In genomic region chr1:26799479-26800133, GRCh38 we compare ENCODE assay signal across 8 cellular contexts. TPM values are rescaled to one million over a fixed set of nuclear protein-coding genes. Genes with fewer than 3 reads are reported as not detected.
DNase-seq lines count a peak whose midpoint lies in the region; ATAC-seq and TF ChIP-seq lines count a peak whose summit lies in the region.

No MANE protein-coding gene starts in this region.

- no peak for TF ChIP-seq POLR2A in transverse colon (IDR thresholded peaks at IDR 0.05)

- H3K9me3 ChIP-seq in RWPE2 (ENCODE audit: severe bottlenecking) (no peaks in the 10 kb centered on the region), lung (ENCODE audit: control insufficient read depth in 2 of 2, insufficient read depth in 1 of 2, low read length in 1 of 2) (no peaks in the 10 kb centered on the region), transverse colon (no peaks in the 10 kb centered on the region)

- H3K4me3 ChIP-seq in RWPE2 (ENCODE audit: severe bottlenecking) = no peak overlapping the region
- no peak overlapping the region for H3K4me3 ChIP-seq in lung
- H3K4me3 ChIP-seq in transverse colon = no peak overlapping the region

- peaks cover 5% of the 10 kb centered on the region; the same call in 1 of the 2 replicates for H3K36me3 ChIP-seq in RWPE2 (ENCODE audit: low read depth)
- peaks cover 0 to 7% of the 10 kb centered on the region in 2 donors for H3K36me3 ChIP-seq in lung (ENCODE audit: control insufficient read depth in 2 of 2, insufficient read depth in 2 of 2, low read length in 2 of 2)
- H3K36me3 ChIP-seq in transverse colon = peaks cover 0 to 3% (median 0%) of the 10 kb centered on the region in 4 donors

- ATAC-seq in RWPE2 (ENCODE audit: low read depth) = peak; percentile 87
- ATAC-seq in lung (ENCODE audit: insufficient read depth, low FRiP score) = no peak
- ATAC-seq in GM19463 (IDR thresholded peaks at IDR 0.05; ENCODE audit: unreplicated experiment) = no peak

- no peaks in the 10 kb centered on the region for H3K27me3 ChIP-seq in RWPE2 (ENCODE audit: insufficient read depth, poor library complexity, severe bottlenecking)
- H3K27me3 ChIP-seq in lung (ENCODE audit: control insufficient read depth, insufficient read depth) = no peaks in the 10 kb centered on the region
- no peaks in the 10 kb centered on the region for H3K27me3 ChIP-seq in transverse colon

- peak overlapping the region; percentile 24 for H3K27ac Mint-ChIP-seq in chondrocyte (ENCODE audit: unreplicated experiment)

- H3K27ac ChIP-seq in RWPE2 (ENCODE audit: poor library complexity, severe bottlenecking) = peak overlapping the region; percentile 44
- peak overlapping the region; percentile 71 to 77 for H3K27ac ChIP-seq in lung (ENCODE audit: low read depth in 1 of 2, low read length in 1 of 2)
- peak overlapping the region; percentile 62 to 79 (median 72) for H3K27ac ChIP-seq in transverse colon

- no peaks in the 10 kb centered on the region for H3K9me3 Mint-ChIP-seq in chondrocyte (ENCODE audit: low read depth)

- H3K4me1 ChIP-seq in RWPE2 (ENCODE audit: insufficient read depth, poor library complexity, severe bottlenecking) = peaks cover 16% of the 10 kb centered on the region
- H3K4me1 ChIP-seq in lung (ENCODE audit: control insufficient read depth in 2 of 2, insufficient read depth in 2 of 2, low read length in 2 of 2) = peaks cover 7 to 24% of the 10 kb centered on the region in 2 donors
- peaks cover 7 to 25% (median 20%) of the 10 kb centered on the region in 4 donors for H3K4me1 ChIP-seq in transverse colon

- H3K36me3 Mint-ChIP-seq in chondrocyte (ENCODE audit: low read depth) = peaks cover 10% of the 10 kb centered on the region

- intact Hi-C loops in transverse colon (cut with DNase I; ENCODE audit: low total_unique reads) = no loop called here

- no peaks in the 10 kb centered on the region for H3K27me3 Mint-ChIP-seq in chondrocyte (ENCODE audit: low read depth)

- in situ Hi-C loops in transverse colon (cut with MboI; ENCODE audit: low pct_ligation_motif_present in 1 of 4, low pct_unique_long_range_greater_than_20kb in 1 of 4, low sequenced_read_pairs in 3 of 4) = loop anchor here in 2 of 4 donors (10.0 to 25.0 kb wide), 2 partner anchors 112 to 195 kb away; partner anchors contain the start of gene ARID1A (in 2 of the 2)

- no peak for TF ChIP-seq CTCF in RWPE2 (IDR thresholded peaks at IDR 0.05; ENCODE audit: poor library complexity, severe bottlenecking)
- no peak for TF ChIP-seq CTCF in chondrocyte (IDR thresholded peaks at IDR 0.05)
- no peak for TF ChIP-seq CTCF in lung (IDR thresholded peaks at IDR 0.05; ENCODE audit: control extremely low read depth, extremely low read depth)
- no peak for TF ChIP-seq CTCF in transverse colon (IDR thresholded peaks at IDR 0.05)

- WGBS in lung, 2 donors = 41 to 56% methylated on average over 5 of the region's 5 CpGs
- 29% methylated on average over 5 of the region's 5 CpGs; no CpG with 5 or more reads in 1 of the 2 donors for WGBS in transverse colon (ENCODE audit: low coverage in 1 of 2), 2 donors

- DNase-seq in GOT3 (lab: John Stamatoyannopoulos, UW) (peak; percentile 21), RWPE2 (ENCODE audit: low spot score) (no peak), chondrocyte (ENCODE audit: low spot score) (no peak), lung (ENCODE audit: low spot score) (no peak), transverse colon (peak; percentile 42), foreskin melanocyte (no peak), NCI-H2171 (lab: John Stamatoyannopoulos, UW) (no peak)

- no peak overlapping the region for H3K4me3 Mint-ChIP-seq in chondrocyte (ENCODE audit: unreplicated experiment)

- TF ChIP-seq EP300 in transverse colon (IDR thresholded peaks at IDR 0.05; ENCODE audit: low read depth) = peak; percentile 43

- H3K4me1 Mint-ChIP-seq in chondrocyte (ENCODE audit: low read depth) = peaks cover 19% of the 10 kb centered on the region

RNA-seq across cellular contexts. Expression of gene PIGV, which starts 11.9 kb away (rescaled TPM):
- 11.2 to 15.8 TPM (median 12.4 TPM) in 3 replicates for total RNA-seq in chondrocyte
- 10 to 100 TPM; 14.3 TPM for total RNA-seq in lung
- 10 to 100 TPM in 1 of 2 donors, 1 to 10 TPM in 1; 6.8 to 11.8 TPM for polyA plus RNA-seq in lung
- total RNA-seq in transverse colon = 10 to 100 TPM; 16.1 to 32.2 (median 24.2) TPM

RNA-seq across cellular contexts. Expression of gene ZDHHC18, which starts 26.9 kb away (rescaled TPM):
- total RNA-seq in chondrocyte (20.2 to 27.8 TPM (median 25.5 TPM) in 3 replicates), lung (10 to 100 TPM; 11.6 to 23.6 TPM), transverse colon (10 to 100 TPM in 3 of 4 donors, 1 to 10 TPM in 1; 4.4 to 37.3 (median 28.0) TPM)
- polyA plus RNA-seq in lung = 10 to 100 TPM; 13.0 to 39.1 TPM

Comparison
In these comparisons a context has a peak if more than half of its experiments do, and no peak if none do; other contexts are left out.
1. DNase-seq: peak in GOT3 (single experiment) and transverse colon (single experiment); none in RWPE2 (single experiment), chondrocyte (single experiment), lung (single experiment), foreskin melanocyte (single experiment) and NCI-H2171 (single experiment).
2. Peak in every context shown above with its lines, with median percentiles within 50 percentile points of each other: H3K27ac ChIP-seq.